In genomic region chr6:36933102-36933501, GRCh38 we compare ENCODE assay signal across 30 cellular contexts. TPM values are rescaled to one million over a fixed set of nuclear protein-coding genes. Genes with fewer than 3 reads are reported as not detected.
DNase-seq lines count a peak whose midpoint lies in the region; ATAC-seq, FAIRE-seq and TF ChIP-seq lines count a peak whose summit lies in the region.
"Had no signal": no experiment of that assay in that cellular context is flagged by ENCODE, and none has a peak within 500 bp of the region (broad histone marks: within the 10 kb centered on the region; RNA-seq: fewer than 3 reads in every experiment).

No MANE protein-coding gene starts in this region.

- peak; percentile 61 for DNase-seq in LHCN-M2 (ENCODE audit: low read depth)
- DNase-seq in K562 (ENCODE audit: extremely low read depth in 1 of 4, low spot score in 3 of 4): no peak
- DNase-seq in foreskin keratinocyte: peak; percentile 30 to 61
- no peak for DNase-seq in spleen
- DNase-seq in aorta: no peak
- DNase-seq in left cardiac atrium: no peak
- DNase-seq: activated CD4-positive, alpha-beta T cell treated with anti-CD3 and anti-CD28 coated beads, Interleukin-2, amount 10 ng/mL, durations not matched to agents 7 days and 5 days; activated CD8-positive, alpha-beta memory T cell treated with anti-CD3 and anti-CD28 coated beads, Interleukin-2, amount 50 U/mL, for 4 hours; activated effector memory CD4-positive, alpha-beta T cell treated with Interleukin-2 at 50 U/mL for 16 hours; caudate nucleus; effector CD4-positive, alpha-beta T cell; esophagus squamous epithelium; GDM1; hippocampal formation; mesendoderm; NCI-H2029 treated with DMSO at 0.1 percent for 48 hours; NCI-H446; NK-92 treated with Interleukin-12 subunit alpha and Interleukin-12 subunit beta, amount 100 ng/mL, for 24 hours; psoas muscle; Right ventricle myocardium superior; stimulated activated CD8-positive, alpha-beta memory T cell treated with anti-CD3 and anti-CD28 coated beads, Interleukin-4, amount 100 ng/mL, for 48 hours; T-helper 1 cell had no signal

- TF ChIP-seq RAD21 in K562 (CRISPR knock-in tag; conservative IDR thresholded peaks at IDR 0.05 in 1 of 2, IDR thresholded peaks at IDR 0.05 in 1 of 2): no peak

- H3K4me1 ChIP-seq in ACC112 (ENCODE audit: control insufficient read depth, insufficient read depth, low read length, unreplicated experiment): peaks cover 63% of the 10 kb centered on the region
- peaks cover 0 to 7% of the 10 kb centered on the region in 2 experiments; a peak in 3 of 5 replicates for H3K4me1 ChIP-seq in K562 (replicated peaks in 1 of 2; ENCODE audit: control insufficient read depth in 2 of 2, insufficient read depth in 2 of 2, low read length in 2 of 2)
- H3K4me1 ChIP-seq in foreskin keratinocyte: peaks cover 8% of the 10 kb centered on the region
- peaks cover 0 to 10% (median 0%) of the 10 kb centered on the region in 6 donors for H3K4me1 ChIP-seq in spleen
- no peaks in the 10 kb centered on the region for H3K4me1 ChIP-seq in aorta (ENCODE audit: control insufficient read depth in 1 of 2, insufficient read depth in 2 of 2, low read length in 2 of 2)
- H3K4me1 ChIP-seq: A549 had no signal

- ATAC-seq in K562: no peak
- peak; percentile 35 for ATAC-seq in foreskin keratinocyte
- no peak for ATAC-seq in aorta (ENCODE audit: low FRiP score)
- ATAC-seq in left cardiac atrium: no peak
- no peak for ATAC-seq in stimulated activated memory B cell treated with anti-CD40 and anti-IgM and Interleukin-4, amounts not matched to agents 10 μg/mL and 1 μg/mL and 100 μg/mL, for 72 hours
- ATAC-seq: A549; natural killer cell treated with Interleukin-12 subunit alpha and Interleukin-12 subunit beta and Interleukin-15 and Interleukin-18, amount 100 ng/mL, for 72 hours; psoas muscle had no signal

- no peaks in the 10 kb centered on the region for H3K27me3 ChIP-seq in ACC112 (ENCODE audit: insufficient read depth, low read length)
- H3K27me3 ChIP-seq in K562 (ENCODE audit: control insufficient read depth in 2 of 2, insufficient read depth in 2 of 2, low read length in 2 of 2): peaks cover 6 to 23% of the 10 kb centered on the region in 2 experiments
- H3K27me3 ChIP-seq in foreskin keratinocyte: no peaks in the 10 kb centered on the region
- no peaks in the 10 kb centered on the region for H3K27me3 ChIP-seq in spleen (replicated peaks in 1 of 7)
- no peaks in the 10 kb centered on the region for H3K27me3 ChIP-seq in aorta (ENCODE audit: control insufficient read depth in 1 of 2, insufficient read depth in 2 of 2, low read length in 1 of 2)
- H3K27me3 ChIP-seq: esophagus squamous epithelium had no signal

- no peak for TF ChIP-seq CTCF in K562 (IDR thresholded peaks at IDR 0.05 in 2 of 3, conservative IDR thresholded peaks at IDR 0.05 in 1 of 3; ENCODE audit: insufficient read depth in 2 of 3, low read depth in 1 of 3, low read length in 3 of 3)
- no peak for TF ChIP-seq CTCF in foreskin keratinocyte (conservative IDR thresholded peaks at IDR 0.05)
- no peak for TF ChIP-seq CTCF in spleen (IDR thresholded peaks at IDR 0.05 in 8 of 11, conservative IDR thresholded peaks at IDR 0.05 in 3 of 11)

- H3K27me3 Mint-ChIP-seq in stimulated activated memory B cell treated with anti-CD40 and anti-IgM and Interleukin-4, amounts not matched to agents 10 μg/mL and 1 μg/mL and 100 μg/mL, for 72 hours: peaks cover 19% of the 10 kb centered on the region

- H3K27ac Mint-ChIP-seq in stimulated activated memory B cell treated with anti-CD40 and anti-IgM and Interleukin-4, amounts not matched to agents 10 μg/mL and 1 μg/mL and 100 μg/mL, for 72 hours: no peak overlapping the region
- H3K27ac Mint-ChIP-seq: activated CD4-positive, alpha-beta T cell treated with anti-CD3 and anti-CD28 coated beads, Interleukin-2, amount 10 ng/mL, durations not matched to agents 7 days and 5 days; IgD-negative memory B cell; natural killer cell treated with Interleukin-12 subunit alpha and Interleukin-12 subunit beta and Interleukin-15 and Interleukin-18, amount 100 ng/mL, for 72 hours had no signal

- H3K79me2 ChIP-seq in ACC112 (ENCODE audit: control insufficient read depth, insufficient read depth, low read length, unreplicated experiment) (no peaks in the 10 kb centered on the region), K562 (ENCODE audit: control insufficient read depth, insufficient read depth, low read length) (no peaks in the 10 kb centered on the region)

- peak overlapping the region; percentile 53 for H3K27ac ChIP-seq in ACC112 (ENCODE audit: low read depth, low read length)
- no peak overlapping the region for H3K27ac ChIP-seq in K562 (ENCODE audit: extremely low read depth, low read depth, low read length)
- no peak overlapping the region for H3K27ac ChIP-seq in foreskin keratinocyte
- H3K27ac ChIP-seq in spleen: no peak overlapping the region
- H3K27ac ChIP-seq in aorta (ENCODE audit: low read depth in 1 of 2, low read length in 2 of 2): no peak overlapping the region
- H3K27ac ChIP-seq: A549, C4-2B, esophagus squamous epithelium, psoas muscle had no signal

- WGBS in K562 (ENCODE audit: insufficient coverage, low coverage, missing lambda C conversion rate): 4% methylated on average over 2 of the region's 2 CpGs
- 88 to 99% (median 91%) methylated on average over 2 of the region's 2 CpGs for WGBS in spleen, 5 donors
- 53 to 66% methylated on average over 2 of the region's 2 CpGs for WGBS in aorta, 2 donors

- no peak overlapping the region for H3K9ac ChIP-seq in K562 (ENCODE audit: insufficient read depth in 1 of 2, low read depth in 2 of 2, low read length in 2 of 2)

- intact Hi-C loops in K562 (cut with micrococcal nuclease) (no loop called here), spleen (cut with DNase I; ENCODE audit: low total_unique reads) (no loop called here), aorta (cut with DNase I) (no loop called here), left cardiac atrium (cut with DNase I) (no loop called here)

- no peaks in the 10 kb centered on the region for H3K9me1 ChIP-seq in K562 (ENCODE audit: control insufficient read depth, insufficient read depth, low read length)

- no TSS peak for BruUV-seq in K562 (replicated peaks; lab: Mats Ljungman, UMichigan)

- TF ChIP-seq POLR2A in K562 (conservative IDR thresholded peaks at IDR 0.05) (no peak), spleen (IDR thresholded peaks at IDR 0.05) (no peak)

- no peak overlapping the region for H3K4me2 ChIP-seq in K562 (ENCODE audit: insufficient read depth, low read length)
- H3K4me2 ChIP-seq: A549 had no signal

- H3K9me3 ChIP-seq in K562 (replicated peaks; ENCODE audit: control insufficient read depth, insufficient read depth, low read depth, low read length) (no peaks in the 10 kb centered on the region), spleen (no peaks in the 10 kb centered on the region), aorta (ENCODE audit: control insufficient read depth, low read length) (no peaks in the 10 kb centered on the region)
- H3K9me3 ChIP-seq: A549, esophagus squamous epithelium, psoas muscle had no signal

- peaks cover 8% of the 10 kb centered on the region; the same call in 1 of the 2 replicates for H4K20me1 ChIP-seq in K562 (replicated peaks; ENCODE audit: control insufficient read depth, insufficient read depth, low read length)

- in situ Hi-C loops in K562 (cut with MboI): no loop called here

- no peaks in the 10 kb centered on the region for H3K36me3 Mint-ChIP-seq in stimulated activated memory B cell treated with anti-CD40 and anti-IgM and Interleukin-4, amounts not matched to agents 10 μg/mL and 1 μg/mL and 100 μg/mL, for 72 hours
- H3K36me3 Mint-ChIP-seq: natural killer cell treated with Interleukin-12 subunit alpha and Interleukin-12 subunit beta and Interleukin-15 and Interleukin-18, amount 100 ng/mL, for 72 hours had no signal

- FAIRE-seq in K562 (lab: Jason Lieb, UNC): no peak
- FAIRE-seq: A549, H54 had no signal

- peaks cover 6% of the 10 kb centered on the region for H3K4me1 Mint-ChIP-seq in stimulated activated memory B cell treated with anti-CD40 and anti-IgM and Interleukin-4, amounts not matched to agents 10 μg/mL and 1 μg/mL and 100 μg/mL, for 72 hours
- H3K4me1 Mint-ChIP-seq: IgD-negative memory B cell had no signal

- no peaks in the 10 kb centered on the region for H3K36me3 ChIP-seq in ACC112 (ENCODE audit: insufficient read depth, low read length)
- H3K36me3 ChIP-seq in K562 (ENCODE audit: control insufficient read depth, insufficient read depth, low read length): no peaks in the 10 kb centered on the region
- H3K36me3 ChIP-seq in spleen: peaks cover 0 to 13% (median 0%) of the 10 kb centered on the region in 6 donors
- H3K36me3 ChIP-seq in aorta (ENCODE audit: control insufficient read depth in 1 of 2, insufficient read depth in 2 of 2, low read length in 1 of 2): no peaks in the 10 kb centered on the region
- H3K36me3 ChIP-seq: esophagus squamous epithelium had no signal

- no peak overlapping the region for H2AFZ ChIP-seq in ACC112 (ENCODE audit: low read length, unreplicated experiment)
- no peak overlapping the region for H2AFZ ChIP-seq in K562 (ENCODE audit: low read depth, low read length)

- H3K4me3 ChIP-seq in ACC112 (ENCODE audit: low read depth, low read length) (no peak overlapping the region; the same call in 1 of the 2 replicates), K562 (no peak overlapping the region), spleen (no peak overlapping the region), aorta (ENCODE audit: low read length in 2 of 2) (no peak overlapping the region)
- H3K4me3 ChIP-seq: A549, esophagus squamous epithelium, psoas muscle had no signal

- CTCF ChIA-PET in K562 (lab: Yijun Ruan, JAX; ENCODE audit: low intra/inter-chr PET ratio): no interaction called here

- no peak overlapping the region for H3K4me3 Mint-ChIP-seq in stimulated activated memory B cell treated with anti-CD40 and anti-IgM and Interleukin-4, amounts not matched to agents 10 μg/mL and 1 μg/mL and 100 μg/mL, for 72 hours
- H3K4me3 Mint-ChIP-seq: activated CD4-positive, alpha-beta T cell treated with anti-CD3 and anti-CD28 coated beads, Interleukin-2, amount 10 ng/mL, durations not matched to agents 7 days and 5 days; IgD-negative memory B cell; natural killer cell treated with Interleukin-12 subunit alpha and Interleukin-12 subunit beta and Interleukin-15 and Interleukin-18, amount 100 ng/mL, for 72 hours had no signal

- no peak for TF ChIP-seq EP300 in K562 (IDR thresholded peaks at IDR 0.05; ENCODE audit: low read length)

- H3K9me3 Mint-ChIP-seq in stimulated activated memory B cell treated with anti-CD40 and anti-IgM and Interleukin-4, amounts not matched to agents 10 μg/mL and 1 μg/mL and 100 μg/mL, for 72 hours: no peaks in the 10 kb centered on the region
- H3K9me3 Mint-ChIP-seq: activated CD4-positive, alpha-beta T cell treated with anti-CD3 and anti-CD28 coated beads, Interleukin-2, amount 10 ng/mL, durations not matched to agents 7 days and 5 days; IgD-negative memory B cell; natural killer cell treated with Interleukin-12 subunit alpha and Interleukin-12 subunit beta and Interleukin-15 and Interleukin-18, amount 100 ng/mL, for 72 hours had no signal

- POLR2A ChIA-PET in K562 (lab: Yijun Ruan, JAX): no interaction called here

RNA-seq across cellular contexts. Expression of gene PI16, which starts 21.4 kb away (rescaled TPM):
- total RNA-seq in LHCN-M2 (2014; rRNA removed): not detected in 2 replicates
- polyA plus RNA-seq in LHCN-M2 (2012): not detected
- total RNA-seq in K562 (2011; cell fraction: chromatin; rRNA removed; ENCODE audit: low replicate concordance): 0.42 TPM in 1 of 2 replicates, not detected in the other
- total RNA-seq in K562 (2011; cell fraction: nucleolus; rRNA removed): 0.33 TPM in 1 of 2 replicates, not detected in the other
- total RNA-seq in K562 (2011; cell fraction: nucleoplasm; rRNA removed): 0.15 and 0.84 TPM in 2 replicates
- 0.12 and 0.18 TPM in 2 replicates for total RNA-seq in K562 (2014; rRNA removed)
- not detected in 2 replicates for total RNA-seq in K562 (2014; rRNA removed; fragmentation: Illumina TruSeq; extraction: Trizol)
- total RNA-seq in K562 (2015; rRNA removed; fragmentation: Illumina TruSeq; extraction: Trizol): not detected in 2 replicates
- 0.18 TPM in 1 of 2 replicates, not detected in the other for total RNA-seq in K562 (2021)
- polyA plus RNA-seq in K562 (2011; rRNA removed): 0.06 TPM in 1 of 2 replicates, not detected in the other
- polyA plus RNA-seq in K562 (2011; cell fraction: cytosol; rRNA removed): not detected in 2 replicates
- polyA plus RNA-seq in K562 (2011; cell fraction: nucleus; rRNA removed): 0.06 and 0.13 TPM in 2 replicates
- 0.10 and 0.64 TPM in 2 replicates for polyA plus RNA-seq in K562 (2012)
- polyA plus RNA-seq in K562 (2014; fragmentation: Illumina TruSeq; extraction: Trizol): 0.08 TPM in 1 of 2 replicates, not detected in the other
- not detected for polyA plus RNA-seq in K562 (2014; fragmentation: Nextera tagmentation; extraction: Ambion mirVana)
- polyA plus RNA-seq in K562 (2014; rRNA removed): 0.54 TPM in 1 of 2 replicates, not detected in the other
- polyA minus RNA-seq in K562 (2011; rRNA and poly(A)+ RNA removed): not detected in 2 replicates
- polyA minus RNA-seq in K562 (2011; cell fraction: cytosol; rRNA and poly(A)+ RNA removed): not detected in 2 replicates
- polyA minus RNA-seq in K562 (2011; cell fraction: nucleus; rRNA and poly(A)+ RNA removed): 0.33 TPM in 1 of 2 replicates, not detected in the other
- total RNA-seq in foreskin keratinocyte: not detected in 2 replicates
- polyA plus RNA-seq in foreskin keratinocyte: 0.02 TPM in 1 of 2 replicates, not detected in the other
- 1 to 10 TPM in 5 of 7 donors, under 1 TPM in 1, not detected in 1; 0.94 to 2.1 (median 1.6) TPM for total RNA-seq in spleen
- polyA plus RNA-seq in spleen: 1 to 10 TPM; 1.6 to 7.3 (median 2.0) TPM
- 100 to 1,000 TPM in 1 of 2 donors, 10 to 100 TPM in 1; 38.7 to 383 TPM for total RNA-seq in aorta
- polyA plus RNA-seq in aorta: 1 to 10 TPM in 1 of 2 donors, not detected in 1; 4.4 TPM
- 10 to 100 TPM; 28.2 to 47.0 TPM for total RNA-seq in left cardiac atrium
- total RNA-seq: kidney epithelial cell; natural killer cell treated with Interleukin-12 subunit alpha and Interleukin-12 subunit beta and Interleukin-15 and Interleukin-18, amount 100 ng/mL, for 72 hours had no signal
- polyA plus RNA-seq: A549 had no signal

RNA-seq across cellular contexts. Expression of gene C6orf89, which starts 47.4 kb away (rescaled TPM):
- total RNA-seq in LHCN-M2 (2014; rRNA removed) (43.6 and 44.8 TPM in 2 replicates), K562 (2014; rRNA removed) (47.2 and 63.5 TPM in 2 replicates), K562 (2014; rRNA removed; fragmentation: Illumina TruSeq; extraction: Trizol) (81.6 and 89.0 TPM in 2 replicates), K562 (2015; rRNA removed; fragmentation: Illumina TruSeq; extraction: Trizol) (56.9 and 58.5 TPM in 2 replicates), K562 (2021) (74.8 and 80.1 TPM in 2 replicates), foreskin keratinocyte (31.8 and 32.7 TPM in 2 replicates), spleen (10 to 100 TPM; 31.5 to 49.8 (median 37.9) TPM), aorta (10 to 100 TPM; 56.9 to 59.7 TPM), left cardiac atrium (10 to 100 TPM; 62.9 to 74.1 TPM)
- 34.5 TPM for polyA plus RNA-seq in LHCN-M2 (2012)
- total RNA-seq in K562 (2011; cell fraction: chromatin; rRNA removed; ENCODE audit: low replicate concordance): 94.9 and 122 TPM in 2 replicates
- total RNA-seq in K562 (2011; cell fraction: nucleolus; rRNA removed): 56.4 and 60.3 TPM in 2 replicates
- total RNA-seq in K562 (2011; cell fraction: nucleoplasm; rRNA removed): 122 and 177 TPM in 2 replicates
- polyA plus RNA-seq in K562 (2011; rRNA removed) (92.9 and 95.9 TPM in 2 replicates), K562 (2014; fragmentation: Illumina TruSeq; extraction: Trizol) (96.1 and 111 TPM in 2 replicates), K562 (2014; fragmentation: Nextera tagmentation; extraction: Ambion mirVana) (10 to 100 TPM; 35.2 to 41.9 TPM), K562 (2014; rRNA removed) (46.7 and 67.6 TPM in 2 replicates), foreskin keratinocyte (15.7 and 16.9 TPM in 2 replicates), spleen (10 to 100 TPM in 1 of 3 donors, 1 to 10 TPM in 2; 5.7 to 13.9 (median 6.6) TPM), aorta (10 to 100 TPM; 16.7 to 22.8 TPM)
- 47.9 and 60.0 TPM in 2 replicates for polyA plus RNA-seq in K562 (2011; cell fraction: cytosol; rRNA removed)
- polyA plus RNA-seq in K562 (2011; cell fraction: nucleus; rRNA removed): 59.9 and 67.0 TPM in 2 replicates
- 71.0 and 74.5 TPM in 2 replicates for polyA plus RNA-seq in K562 (2012)
- 51.7 and 54.4 TPM in 2 replicates for polyA minus RNA-seq in K562 (2011; rRNA and poly(A)+ RNA removed)
- 23.9 and 29.3 TPM in 2 replicates for polyA minus RNA-seq in K562 (2011; cell fraction: cytosol; rRNA and poly(A)+ RNA removed)
- polyA minus RNA-seq in K562 (2011; cell fraction: nucleus; rRNA and poly(A)+ RNA removed): 9.6 and 22.3 TPM in 2 replicates

RNA-seq across cellular contexts. Expression of gene MTCH1, which starts 52.9 kb away (rescaled TPM):
- total RNA-seq in LHCN-M2 (2014; rRNA removed): 224 and 234 TPM in 2 replicates
- 194 TPM for polyA plus RNA-seq in LHCN-M2 (2012)
- total RNA-seq in K562 (2011; cell fraction: chromatin; rRNA removed; ENCODE audit: low replicate concordance): 102 and 218 TPM in 2 replicates
- 162 and 195 TPM in 2 replicates for total RNA-seq in K562 (2011; cell fraction: nucleolus; rRNA removed)
- total RNA-seq in K562 (2011; cell fraction: nucleoplasm; rRNA removed): 126 and 134 TPM in 2 replicates
- 118 and 148 TPM in 2 replicates for total RNA-seq in K562 (2014; rRNA removed)
- total RNA-seq in K562 (2014; rRNA removed; fragmentation: Illumina TruSeq; extraction: Trizol): 98.3 and 112 TPM in 2 replicates
- total RNA-seq in K562 (2015; rRNA removed; fragmentation: Illumina TruSeq; extraction: Trizol): 114 and 122 TPM in 2 replicates
- 153 and 161 TPM in 2 replicates for total RNA-seq in K562 (2021)
- polyA plus RNA-seq in K562 (2011; rRNA removed): 135 and 137 TPM in 2 replicates
- 156 and 157 TPM in 2 replicates for polyA plus RNA-seq in K562 (2011; cell fraction: cytosol; rRNA removed)
- 338 and 345 TPM in 2 replicates for polyA plus RNA-seq in K562 (2011; cell fraction: nucleus; rRNA removed)
- polyA plus RNA-seq in K562 (2012): 148 and 189 TPM in 2 replicates
- 125 and 128 TPM in 2 replicates for polyA plus RNA-seq in K562 (2014; fragmentation: Illumina TruSeq; extraction: Trizol)
- polyA plus RNA-seq in K562 (2014; fragmentation: Nextera tagmentation; extraction: Ambion mirVana): 10 to 100 TPM in 1 of 2 experiments, 1 to 10 TPM in 1; 7.9 to 14.1 TPM
- polyA plus RNA-seq in K562 (2014; rRNA removed): 102 and 116 TPM in 2 replicates
- polyA minus RNA-seq in K562 (2011; rRNA and poly(A)+ RNA removed): 101 and 125 TPM in 2 replicates
- 65.4 and 66.7 TPM in 2 replicates for polyA minus RNA-seq in K562 (2011; cell fraction: cytosol; rRNA and poly(A)+ RNA removed)
- polyA minus RNA-seq in K562 (2011; cell fraction: nucleus; rRNA and poly(A)+ RNA removed): 139 and 166 TPM in 2 replicates
- 149 and 162 TPM in 2 replicates for total RNA-seq in foreskin keratinocyte
- 143 and 150 TPM in 2 replicates for polyA plus RNA-seq in foreskin keratinocyte
- 100 to 1,000 TPM; 135 to 191 (median 162) TPM for total RNA-seq in spleen
- 100 to 1,000 TPM in 2 of 3 donors, 10 to 100 TPM in 1; 87.3 to 144 (median 134) TPM for polyA plus RNA-seq in spleen
- total RNA-seq in aorta: 100 to 1,000 TPM; 171 to 180 TPM
- polyA plus RNA-seq in aorta: 100 to 1,000 TPM; 152 to 193 TPM
- total RNA-seq in left cardiac atrium: 100 to 1,000 TPM; 178 to 214 TPM

RNA-seq across cellular contexts. Expression of gene PPIL1, which starts 58.5 kb away (rescaled TPM):
- total RNA-seq in LHCN-M2 (2014; rRNA removed) (38.9 and 43.3 TPM in 2 replicates), K562 (2014; rRNA removed) (65.8 and 86.0 TPM in 2 replicates), K562 (2014; rRNA removed; fragmentation: Illumina TruSeq; extraction: Trizol) (130 and 132 TPM in 2 replicates), K562 (2015; rRNA removed; fragmentation: Illumina TruSeq; extraction: Trizol) (107 and 119 TPM in 2 replicates), K562 (2021) (86.9 and 90.1 TPM in 2 replicates), foreskin keratinocyte (61.6 and 65.7 TPM in 2 replicates), spleen (10 to 100 TPM in 6 of 7 donors, 1 to 10 TPM in 1; 8.7 to 16.4 (median 13.3) TPM), aorta (10 to 100 TPM; 12.0 to 13.4 TPM), left cardiac atrium (10 to 100 TPM; 52.4 to 56.3 TPM)
- polyA plus RNA-seq in LHCN-M2 (2012): 23.7 TPM
- 16.9 and 22.0 TPM in 2 replicates for total RNA-seq in K562 (2011; cell fraction: chromatin; rRNA removed; ENCODE audit: low replicate concordance)
- 16.6 and 19.2 TPM in 2 replicates for total RNA-seq in K562 (2011; cell fraction: nucleolus; rRNA removed)
- 25.1 and 30.4 TPM in 2 replicates for total RNA-seq in K562 (2011; cell fraction: nucleoplasm; rRNA removed)
- polyA plus RNA-seq in K562 (2011; rRNA removed) (113 and 137 TPM in 2 replicates), K562 (2014; fragmentation: Illumina TruSeq; extraction: Trizol) (116 and 156 TPM in 2 replicates), K562 (2014; fragmentation: Nextera tagmentation; extraction: Ambion mirVana) (100 to 1,000 TPM; 195 to 205 TPM), K562 (2014; rRNA removed) (87.9 and 108 TPM in 2 replicates), foreskin keratinocyte (53.3 and 54.0 TPM in 2 replicates), spleen (10 to 100 TPM; 10.2 to 26.4 (median 17.0) TPM), aorta (10 to 100 TPM in 1 of 2 donors, 1 to 10 TPM in 1; 9.6 to 33.7 TPM)
- polyA plus RNA-seq in K562 (2011; cell fraction: cytosol; rRNA removed): 95.1 and 112 TPM in 2 replicates
- polyA plus RNA-seq in K562 (2011; cell fraction: nucleus; rRNA removed): 24.2 and 38.0 TPM in 2 replicates
- polyA plus RNA-seq in K562 (2012): 81.7 and 93.9 TPM in 2 replicates
- 105 and 126 TPM in 2 replicates for polyA minus RNA-seq in K562 (2011; rRNA and poly(A)+ RNA removed)
- polyA minus RNA-seq in K562 (2011; cell fraction: cytosol; rRNA and poly(A)+ RNA removed): 34.9 and 49.9 TPM in 2 replicates
- polyA minus RNA-seq in K562 (2011; cell fraction: nucleus; rRNA and poly(A)+ RNA removed): 11.2 and 16.2 TPM in 2 replicates

Comparison
In these comparisons a context has a peak if more than half of its experiments do, and no peak if none do; other contexts are left out.
1. DNase-seq: peak in LHCN-M2 (single experiment) and foreskin keratinocyte (2 of 2); none in K562 (0 of 4), spleen (single experiment), aorta (0 of 2) and left cardiac atrium (single experiment).
2. RNA of gene PI16, which starts 21.4 kb away (total RNA-seq): 38.7 to 383 TPM in aorta and 28.2 to 47.0 TPM in left cardiac atrium; 0.94 to 2.1 TPM in spleen, 0.12 to 0.84 TPM in K562, not detected in LHCN-M2 and not detected in foreskin keratinocyte; every median in the first group is over 4 times any median in the second.